8 cellular contexts compared by ENCODE assay signal in genomic region chr20:33810885-33811762, GRCh38. TPM values are rescaled to one million over a fixed set of nuclear protein-coding genes. Genes with fewer than 3 reads are reported as not detected.
DNase-seq lines count a peak whose midpoint lies in the region; ATAC-seq and TF ChIP-seq lines count a peak whose summit lies in the region.

CHMP4B (plus strand) TSS chr20:33811348; CDS start chr20:33811469, 121 bp downstream.

- peak within 1 kb of the TSS; percentile 99 for H3K4me3 Mint-ChIP-seq in activated T-helper 2 cell treated with anti-CD3 and anti-CD28 coated beads, Interferon-gamma antibody, Interleukin-2, Interleukin-4, amounts not matched to agents 10 μg/mL and 5 μg/mL and 100 μg/mL, durations not matched to agents 14 hours and 24 hours and 36 hours (ENCODE audit: low read depth)
- peak within 1 kb of the TSS; percentile 92 for H3K4me3 Mint-ChIP-seq in natural killer cell

- intact Hi-C loops in activated T-helper 2 cell treated with anti-CD3 and anti-CD28 coated beads, Interferon-gamma antibody, Interleukin-2, Interleukin-4, amounts not matched to agents 10 μg/mL and 5 μg/mL and 100 μg/mL, durations not matched to agents 14 hours and 24 hours and 36 hours (cut with micrococcal nuclease), result loop anchor here (1.0 to 5.0 kb wide), 5 partner anchors 46 to 302 kb away; partner anchors contain the start of genes E2F1, EIF2S2 and RALY
- intact Hi-C loops in natural killer cell (cut with micrococcal nuclease), result loop anchor here (1.0 to 5.0 kb wide), 3 partner anchors 91 to 301 kb away; partner anchors contain the start of genes EIF2S2, PXMP4 and RALY

- H3K27me3 Mint-ChIP-seq in activated T-helper 2 cell treated with anti-CD3 and anti-CD28 coated beads, Interferon-gamma antibody, Interleukin-2, Interleukin-4, amounts not matched to agents 10 μg/mL and 5 μg/mL and 100 μg/mL, durations not matched to agents 14 hours and 24 hours and 36 hours (ENCODE audit: low read depth), result peaks cover 2% of the 10 kb centered on the region
- H3K27me3 Mint-ChIP-seq in natural killer cell (ENCODE audit: low read depth in 2 of 2), result no peaks in the 10 kb centered on the region

- H3K4me3 ChIP-seq in LNCaP clone FGC (ENCODE audit: low read depth, low read length), result peak within 1 kb of the TSS; percentile 84
- H3K4me3 ChIP-seq in RWPE2 (ENCODE audit: severe bottlenecking), result peak within 1 kb of the TSS; percentile 90
- peak within 1 kb of the TSS; percentile 94 for H3K4me3 ChIP-seq in fibroblast of mammary gland (ENCODE audit: control insufficient read depth, low read depth, low read length)

- peaks cover 10% of the 10 kb centered on the region for H3K36me3 ChIP-seq in RWPE2 (ENCODE audit: low read depth)

- no peaks in the 10 kb centered on the region for H3K9me3 ChIP-seq in RWPE2 (ENCODE audit: severe bottlenecking)

- DNase-seq in Daoy (ENCODE audit: low read depth), result peak; percentile 98
- peak; percentile 99 for DNase-seq in GOT3 (lab: John Stamatoyannopoulos, UW)
- DNase-seq in LNCaP clone FGC (ENCODE audit: low read depth), result peak; percentile 96
- peak; percentile 100 for DNase-seq in RWPE2 (ENCODE audit: low spot score)
- DNase-seq in activated T-helper 2 cell treated with anti-CD3 and anti-CD28 coated beads, Interferon-gamma antibody, Interleukin-2, Interleukin-4, amounts not matched to agents 10 μg/mL and 5 μg/mL and 100 μg/mL, durations not matched to agents 14 hours and 24 hours and 36 hours (ENCODE audit: low spot score), result peak; percentile 98
- peak; percentile 97 for DNase-seq in fibroblast of mammary gland (ENCODE audit: low read depth)
- peak; percentile 96 for DNase-seq in natural killer cell
- DNase-seq in stimulated activated naive CD4-positive, alpha-beta T cell treated with Interleukin-2 at 50 U/mL for 16 hours (lab: John Stamatoyannopoulos, UW), result peak; percentile 98

- peaks cover 38% of the 10 kb centered on the region for H3K4me1 Mint-ChIP-seq in activated T-helper 2 cell treated with anti-CD3 and anti-CD28 coated beads, Interferon-gamma antibody, Interleukin-2, Interleukin-4, amounts not matched to agents 10 μg/mL and 5 μg/mL and 100 μg/mL, durations not matched to agents 14 hours and 24 hours and 36 hours (ENCODE audit: low read depth)
- peaks cover 36 to 38% of the 10 kb centered on the region in 2 donors for H3K4me1 Mint-ChIP-seq in natural killer cell

- H3K27ac ChIP-seq in RWPE2 (ENCODE audit: poor library complexity, severe bottlenecking), result peak within 1 kb of the TSS; percentile 91

- H3K9me3 Mint-ChIP-seq in activated T-helper 2 cell treated with anti-CD3 and anti-CD28 coated beads, Interferon-gamma antibody, Interleukin-2, Interleukin-4, amounts not matched to agents 10 μg/mL and 5 μg/mL and 100 μg/mL, durations not matched to agents 14 hours and 24 hours and 36 hours, result no peaks in the 10 kb centered on the region
- no peaks in the 10 kb centered on the region for H3K9me3 Mint-ChIP-seq in natural killer cell

- H3K36me3 Mint-ChIP-seq in activated T-helper 2 cell treated with anti-CD3 and anti-CD28 coated beads, Interferon-gamma antibody, Interleukin-2, Interleukin-4, amounts not matched to agents 10 μg/mL and 5 μg/mL and 100 μg/mL, durations not matched to agents 14 hours and 24 hours and 36 hours (ENCODE audit: low read depth), result peaks cover 39% of the 10 kb centered on the region
- no peaks in the 10 kb centered on the region for H3K36me3 Mint-ChIP-seq in natural killer cell

- H3K27ac Mint-ChIP-seq in activated T-helper 2 cell treated with anti-CD3 and anti-CD28 coated beads, Interferon-gamma antibody, Interleukin-2, Interleukin-4, amounts not matched to agents 10 μg/mL and 5 μg/mL and 100 μg/mL, durations not matched to agents 14 hours and 24 hours and 36 hours, result peak within 1 kb of the TSS; percentile 95
- H3K27ac Mint-ChIP-seq in natural killer cell, result peak within 1 kb of the TSS; percentile 93 to 98

- ATAC-seq in RWPE2 (ENCODE audit: low read depth), result peak; percentile 94
- peak; percentile 93 to 99 (median 98) for ATAC-seq in natural killer cell

- H3K27me3 ChIP-seq in RWPE2 (ENCODE audit: insufficient read depth, poor library complexity, severe bottlenecking), result no peaks in the 10 kb centered on the region

- TF ChIP-seq CTCF in LNCaP clone FGC (IDR thresholded peaks at IDR 0.05; ENCODE audit: control insufficient read depth, extremely low read depth, insufficient read depth), result no peak
- TF ChIP-seq CTCF in RWPE2 (IDR thresholded peaks at IDR 0.05; ENCODE audit: poor library complexity, severe bottlenecking), result no peak
- TF ChIP-seq CTCF in fibroblast of mammary gland (conservative IDR thresholded peaks at IDR 0.05; ENCODE audit: control insufficient read depth, insufficient read depth, low read depth, low read length), result no peak
- TF ChIP-seq CTCF in natural killer cell (IDR thresholded peaks at IDR 0.05), result no peak

- H3K4me1 ChIP-seq in RWPE2 (ENCODE audit: insufficient read depth, poor library complexity, severe bottlenecking), result peaks cover 7% of the 10 kb centered on the region

RNA-seq across cellular contexts. Expression of gene CHMP4B, which starts in this region (rescaled TPM):
- 31.9 and 38.5 TPM in 2 replicates for total RNA-seq in Daoy (2014; rRNA removed; shearing (Covaris generic))
- 113 and 116 TPM in 2 replicates for total RNA-seq in activated T-helper 2 cell treated with anti-CD3 and anti-CD28 coated beads, Interferon-gamma antibody, Interleukin-2, Interleukin-4, amounts not matched to agents 10 μg/mL and 5 μg/mL and 100 μg/mL, durations not matched to agents 14 hours and 24 hours and 36 hours
- total RNA-seq in natural killer cell, result 10 to 100 TPM; 63.7 to 74.0 (median 70.0) TPM

Comparison
In these comparisons a context has a peak if more than half of its experiments do, and no peak if none do; other contexts are left out.
1. Peak in every context shown above with its lines: DNase-seq, ATAC-seq, H3K4me3 ChIP-seq and H3K27ac ChIP-seq.